ENCODE assay signal across 34 cellular contexts in genomic region chr2:161522796-161523195, GRCh38.
"Had no signal": no experiment of that assay in that cellular context is flagged by ENCODE, and none has a peak within 500 bp of the region (broad histone marks: within the 10 kb centered on the region; RNA-seq: fewer than 3 reads in every experiment).

No MANE protein-coding gene starts in this region.

- H3K4me3 ChIP-seq: MG63 had no signal

- DNase-seq: Karpas-422, Kasumi-1, MG63, MM.1S, MV-4-11, NCI-H1048, NCI-H1092, NCI-H1092 treated with DMSO at 0.1 percent for 48 hours, NCI-H1105, NCI-H1105 treated with DMSO at 0.1 percent for 48 hours, NCI-H1417, NCI-H1417 treated with DMSO at 0.1 percent for 48 hours, NCI-H1436, NCI-H1436 treated with DMSO at 0.1 percent for 48 hours, NCI-H146, NCI-H1694, NCI-H1694 treated with DMSO at 0.1 percent for 48 hours, NCI-H187, NCI-H187 treated with DMSO at 0.1 percent for 48 hours, NCI-H1930, NCI-H2029, NCI-H2029 treated with DMSO at 0.1 percent for 48 hours, NCI-H2081, NCI-H2081 treated with DMSO at 0.1 percent for 48 hours, NCI-H2107, NCI-H2171, NCI-H2171 treated with DMSO at 0.1 percent for 48 hours, NCI-H2227 treated with DMSO at 0.1 percent for 48 hours, NCI-H226, NCI-H345, NCI-H446, NCI-H446 treated with DMSO at 0.1 percent for 48 hours, NCI-H510A, NCI-H510A treated with DMSO at 0.1 percent for 48 hours had no signal

- H3K36me3 ChIP-seq: MG63 had no signal
